ENCODE assay signal across 15 cellular contexts in genomic region chr14:98665019-98665418, GRCh38.
"Had no signal": no experiment of that assay in that cellular context is flagged by ENCODE, and none has a peak within 500 bp of the region (broad histone marks: within the 10 kb centered on the region; RNA-seq: fewer than 3 reads in every experiment).

No MANE protein-coding gene starts in this region.

- H3K4me3 ChIP-seq: adrenal gland, coronary artery, heart right ventricle, pancreas had no signal

- DNase-seq: activated CD4-positive, alpha-beta T cell treated with anti-CD3 and anti-CD28 coated beads for 48 hours; activated CD8-positive, alpha-beta memory T cell treated with anti-CD3 and anti-CD28 coated beads for 24 hours; activated naive CD4-positive, alpha-beta T cell treated with Interleukin-2 at 50 U/mL for 16 hours; adrenal gland; effector CD4-positive, alpha-beta T cell; foreskin melanocyte; heart right ventricle; kidney; pancreas; stimulated activated CD4-positive, alpha-beta T cell treated with anti-CD3 and anti-CD28 coated beads, Interleukin-12 subunit alpha, Interleukin-12 subunit beta, amount 100 ng/mL, for 4 hours; stimulated activated naive CD4-positive, alpha-beta T cell treated with Interleukin-2 at 50 U/mL for 16 hours; T-helper 9 cell; trophoblast cell; WERI-Rb-1 had no signal

- H3K27me3 ChIP-seq: adrenal gland, heart right ventricle had no signal

- H3K4me1 ChIP-seq: adrenal gland, heart right ventricle, pancreas had no signal

- H3K36me3 ChIP-seq: adrenal gland, heart right ventricle, pancreas, WERI-Rb-1 had no signal

- ATAC-seq: heart right ventricle, pancreas had no signal

- H3K9me3 ChIP-seq: adrenal gland, pancreas had no signal

- H3K27ac ChIP-seq: adrenal gland, coronary artery, heart right ventricle, pancreas, WERI-Rb-1 had no signal
